24 cellular contexts compared by ENCODE assay signal in genomic region chr2:158038906-158039305, GRCh38.
A peak's percentile ranks its signal among the peaks of the same experiment; 100 is the strongest.
DNase-seq lines count a peak whose midpoint lies in the region; ATAC-seq, FAIRE-seq and TF ChIP-seq lines count a peak whose summit lies in the region.
"Had no signal": no experiment of that assay in that cellular context is flagged by ENCODE, and none has a peak within 500 bp of the region (broad histone marks: within the 10 kb centered on the region; RNA-seq: fewer than 3 reads in every experiment).

No MANE protein-coding gene starts in this region.

- H3K9me3 ChIP-seq in BE2C (no peaks in the 10 kb centered on the region), mesenchymal stem cell (ENCODE audit: control insufficient read depth, low read length) (no peaks in the 10 kb centered on the region)
- H3K9me3 ChIP-seq: A549 had no signal

- H3K9ac ChIP-seq in mesendoderm (ENCODE audit: low read length): no peak overlapping the region
- no peak overlapping the region for H3K9ac ChIP-seq in mesenchymal stem cell (ENCODE audit: low read length)

- H4K5ac ChIP-seq in mesendoderm (ENCODE audit: low read length): no peak overlapping the region

- TF ChIP-seq CTCF in BE2C (IDR thresholded peaks at IDR 0.05; ENCODE audit: low read depth, low read length) (no peak), D721Med (IDR thresholded peaks at IDR 0.05; ENCODE audit: insufficient read depth, missing control alignments) (no peak)

- no peak overlapping the region for H3K27ac Mint-ChIP-seq in stimulated activated naive B cell treated with anti-CD40 and anti-IgM and Interleukin-4, amounts not matched to agents 10 μg/mL and 1 μg/mL and 100 μg/mL, for 72 hours
- no peak overlapping the region for H3K27ac Mint-ChIP-seq in stimulated activated effector memory CD8-positive, alpha-beta T cell treated with anti-CD3 and anti-CD28 coated beads, Interleukin-12 subunit alpha, Interleukin-12 subunit beta, amount 100 ng/mL, for 72 hours
- H3K27ac Mint-ChIP-seq: CD4-positive, alpha-beta memory T cell had no signal

- H2BK12ac ChIP-seq in mesenchymal stem cell (ENCODE audit: low read length in 2 of 2): no peak overlapping the region

- WGBS in mesendoderm (ENCODE audit: extremely low coverage, insufficient coverage, low lambda C conversion rate): no CpG with 5 or more reads among the region's 4 CpGs
- WGBS in mesenchymal stem cell: 96% methylated on average over 3 of the region's 4 CpGs

- H3K4ac ChIP-seq in mesendoderm (ENCODE audit: low read depth, low read length) (no peak overlapping the region), mesenchymal stem cell (ENCODE audit: low read depth in 1 of 2, low read length in 2 of 2) (no peak overlapping the region)

- H3K4me3 ChIP-seq in BE2C (ENCODE audit: low read depth, low read length): no peak overlapping the region
- no peak overlapping the region for H3K4me3 ChIP-seq in mesendoderm (ENCODE audit: low read length)
- H3K4me3 ChIP-seq in mesenchymal stem cell (ENCODE audit: insufficient read depth in 1 of 2, low read depth in 1 of 2, low read length in 2 of 2): no peak overlapping the region
- H3K4me3 ChIP-seq: A549, GM12878 had no signal

- peaks cover 7 to 16% of the 10 kb centered on the region in 2 donors for H3K4me1 Mint-ChIP-seq in stimulated activated naive B cell treated with anti-CD40 and anti-IgM and Interleukin-4, amounts not matched to agents 10 μg/mL and 1 μg/mL and 100 μg/mL, for 72 hours
- peaks cover 6% of the 10 kb centered on the region for H3K4me1 Mint-ChIP-seq in stimulated activated effector memory CD8-positive, alpha-beta T cell treated with anti-CD3 and anti-CD28 coated beads, Interleukin-12 subunit alpha, Interleukin-12 subunit beta, amount 100 ng/mL, for 72 hours
- H3K4me1 Mint-ChIP-seq: CD4-positive, alpha-beta memory T cell had no signal

- H4K91ac ChIP-seq in mesenchymal stem cell (ENCODE audit: low read length): no peak overlapping the region

- no peaks in the 10 kb centered on the region for H3K4me1 ChIP-seq in BE2C
- H3K4me1 ChIP-seq in mesendoderm (ENCODE audit: control insufficient read depth, low read depth, low read length): peaks cover 2% of the 10 kb centered on the region
- H3K4me1 ChIP-seq in mesenchymal stem cell (ENCODE audit: control insufficient read depth, insufficient read depth, low read depth, low read length): no peaks in the 10 kb centered on the region
- H3K4me1 ChIP-seq: A549 had no signal

- H3K27me3 ChIP-seq in BE2C (no peaks in the 10 kb centered on the region), mesendoderm (ENCODE audit: insufficient read depth, low read length, poor library complexity) (no peaks in the 10 kb centered on the region), mesenchymal stem cell (ENCODE audit: control insufficient read depth in 1 of 2, insufficient read depth in 1 of 2, low read length in 2 of 2) (no peaks in the 10 kb centered on the region)

- peak; percentile 38 for FAIRE-seq in D721Med (lab: Jason Lieb, UNC)
- FAIRE-seq: A549, GM12878, H54 had no signal

- peaks cover 10 to 13% of the 10 kb centered on the region in 2 donors for H3K27me3 Mint-ChIP-seq in stimulated activated naive B cell treated with anti-CD40 and anti-IgM and Interleukin-4, amounts not matched to agents 10 μg/mL and 1 μg/mL and 100 μg/mL, for 72 hours

- no peak overlapping the region for H3K56ac ChIP-seq in mesendoderm (ENCODE audit: low read length)

- no peak overlapping the region for H3K14ac ChIP-seq in mesenchymal stem cell (ENCODE audit: low read length in 2 of 2)

- no peaks in the 10 kb centered on the region for H3K79me2 ChIP-seq in mesendoderm (ENCODE audit: control insufficient read depth, insufficient read depth, low read length)

- no peak overlapping the region for H3K18ac ChIP-seq in mesendoderm (ENCODE audit: low read length)
- H3K18ac ChIP-seq in mesenchymal stem cell (ENCODE audit: low read depth in 1 of 2, low read length in 2 of 2): no peak overlapping the region

- H2AFZ ChIP-seq in mesenchymal stem cell (ENCODE audit: low read depth, low read length): no peak overlapping the region

- no peak overlapping the region for H3K27ac ChIP-seq in mesendoderm (ENCODE audit: low read depth, low read length)
- H3K27ac ChIP-seq in mesenchymal stem cell (ENCODE audit: low read length, poor library complexity, severe bottlenecking): no peak overlapping the region
- H3K27ac ChIP-seq: A549 had no signal

- H2BK120ac ChIP-seq in mesendoderm (ENCODE audit: low read depth, low read length) (peak overlapping the region; percentile 28), mesenchymal stem cell (ENCODE audit: low read depth, low read length) (no peak overlapping the region)

- DNase-seq in BE2C (peak; percentile 9), D721Med (ENCODE audit: insufficient read length, low spot score) (no peak), NCI-H82 treated with DMSO at 0.1 percent for 48 hours (lab: John Stamatoyannopoulos, UW; ENCODE audit: unreplicated experiment) (peak; percentile 75), mesendoderm (no peak), mesenchymal stem cell (no peak), inferior parietal cortex (ENCODE audit: extremely low spot score) (no peak)
- DNase-seq in stimulated activated naive B cell treated with anti-CD40 and anti-IgM and Interleukin-4, amounts not matched to agents 10 μg/mL and 1 μg/mL and 100 μg/mL, for 72 hours: no peak
- DNase-seq in stimulated activated effector memory CD8-positive, alpha-beta T cell treated with anti-CD3 and anti-CD28 coated beads, Interleukin-12 subunit alpha, Interleukin-12 subunit beta, amount 100 ng/mL, for 72 hours (ENCODE audit: low spot score in 2 of 2): no peak
- DNase-seq: 8988T; ACHN; AML-193; C1 segment of cervical spinal cord; Calu3; CD4-positive, alpha-beta memory T cell; COR-L47; DMS 273 treated with DMSO at 0.1 percent for 48 hours; DMS79; EL; GDM1; GOT3; HCEC 1CT had no signal

- H3K4me3 Mint-ChIP-seq in stimulated activated naive B cell treated with anti-CD40 and anti-IgM and Interleukin-4, amounts not matched to agents 10 μg/mL and 1 μg/mL and 100 μg/mL, for 72 hours: no peak overlapping the region
- H3K4me3 Mint-ChIP-seq in stimulated activated effector memory CD8-positive, alpha-beta T cell treated with anti-CD3 and anti-CD28 coated beads, Interleukin-12 subunit alpha, Interleukin-12 subunit beta, amount 100 ng/mL, for 72 hours: no peak overlapping the region
- H3K4me3 Mint-ChIP-seq: CD4-positive, alpha-beta memory T cell had no signal

- no peaks in the 10 kb centered on the region for H3K36me3 Mint-ChIP-seq in stimulated activated naive B cell treated with anti-CD40 and anti-IgM and Interleukin-4, amounts not matched to agents 10 μg/mL and 1 μg/mL and 100 μg/mL, for 72 hours
- no peaks in the 10 kb centered on the region for H3K36me3 Mint-ChIP-seq in stimulated activated effector memory CD8-positive, alpha-beta T cell treated with anti-CD3 and anti-CD28 coated beads, Interleukin-12 subunit alpha, Interleukin-12 subunit beta, amount 100 ng/mL, for 72 hours
- H3K36me3 Mint-ChIP-seq: CD4-positive, alpha-beta memory T cell had no signal

- H4K8ac ChIP-seq in mesendoderm (ENCODE audit: low read depth, low read length): no peak overlapping the region
- no peak overlapping the region for H4K8ac ChIP-seq in mesenchymal stem cell (ENCODE audit: low read length)

- H3K36me3 ChIP-seq in BE2C (no peaks in the 10 kb centered on the region), mesendoderm (ENCODE audit: control insufficient read depth, insufficient read depth, low read length) (no peaks in the 10 kb centered on the region), mesenchymal stem cell (ENCODE audit: control insufficient read depth in 1 of 2, insufficient read depth in 2 of 2, low read depth in 1 of 2, low read length in 2 of 2) (no peaks in the 10 kb centered on the region)

- no peak overlapping the region for H2BK15ac ChIP-seq in mesendoderm (replicated peaks; ENCODE audit: low read depth)
- no peak overlapping the region for H2BK15ac ChIP-seq in mesenchymal stem cell (ENCODE audit: low read depth, poor library complexity, severe bottlenecking)

- H2AK5ac ChIP-seq in mesendoderm (ENCODE audit: low read length) (no peak overlapping the region), mesenchymal stem cell (ENCODE audit: low read length, severe bottlenecking) (no peak overlapping the region)

- H3K79me1 ChIP-seq in mesendoderm (ENCODE audit: low read length) (no peaks in the 10 kb centered on the region), mesenchymal stem cell (replicated peaks; ENCODE audit: low read length, poor library complexity, severe bottlenecking) (no peaks in the 10 kb centered on the region)

- H3K23ac ChIP-seq in mesendoderm (ENCODE audit: low read length) (no peak overlapping the region), mesenchymal stem cell (ENCODE audit: low read length in 2 of 2) (no peak overlapping the region)

- H2BK5ac ChIP-seq in mesendoderm (ENCODE audit: low read length): no peak overlapping the region
- H2BK5ac ChIP-seq in mesenchymal stem cell (ENCODE audit: low read depth, low read length, poor library complexity, severe bottlenecking): no peak overlapping the region

- no peak for ATAC-seq in stimulated activated naive B cell treated with anti-CD40 and anti-IgM and Interleukin-4, amounts not matched to agents 10 μg/mL and 1 μg/mL and 100 μg/mL, for 72 hours (replicated peaks)
- ATAC-seq in stimulated activated effector memory CD8-positive, alpha-beta T cell treated with anti-CD3 and anti-CD28 coated beads, Interleukin-12 subunit alpha, Interleukin-12 subunit beta, amount 100 ng/mL, for 72 hours: no peak
- ATAC-seq: A549, GM12878 had no signal

- no peaks in the 10 kb centered on the region for H3K9me3 Mint-ChIP-seq in stimulated activated naive B cell treated with anti-CD40 and anti-IgM and Interleukin-4, amounts not matched to agents 10 μg/mL and 1 μg/mL and 100 μg/mL, for 72 hours
- no peaks in the 10 kb centered on the region for H3K9me3 Mint-ChIP-seq in stimulated activated effector memory CD8-positive, alpha-beta T cell treated with anti-CD3 and anti-CD28 coated beads, Interleukin-12 subunit alpha, Interleukin-12 subunit beta, amount 100 ng/mL, for 72 hours
- H3K9me3 Mint-ChIP-seq: CD4-positive, alpha-beta memory T cell had no signal

- H3K4me2 ChIP-seq in mesendoderm (ENCODE audit: low read length): no peak overlapping the region
- H3K4me2 ChIP-seq in mesenchymal stem cell (ENCODE audit: low read length, poor library complexity, severe bottlenecking): no peak overlapping the region
- H3K4me2 ChIP-seq: A549 had no signal

Comparison
In these comparisons a context has a peak if more than half of its experiments do, and no peak if none do; other contexts are left out.
1. DNase-seq: peak in BE2C (single experiment) and NCI-H82 treated with DMSO at 0.1 percent for 48 hours (single experiment); none in D721Med (single experiment), mesendoderm (single experiment), mesenchymal stem cell (single experiment), stimulated activated naive B cell treated with anti-CD40 and anti-IgM and Interleukin-4, amounts not matched to agents 10 μg/mL and 1 μg/mL and 100 μg/mL, for 72 hours (single experiment), inferior parietal cortex (single experiment) and stimulated activated effector memory CD8-positive, alpha-beta T cell treated with anti-CD3 and anti-CD28 coated beads, Interleukin-12 subunit alpha, Interleukin-12 subunit beta, amount 100 ng/mL, for 72 hours (0 of 2).